ENCODE assay signal across 15 cellular contexts in genomic region chr6:7978736-7979135, GRCh38.
A peak's percentile ranks its signal among the peaks of the same experiment; 100 is the strongest.
DNase-seq lines count a peak whose midpoint lies in the region; ATAC-seq and TF ChIP-seq lines count a peak whose summit lies in the region.
"Had no signal": no experiment of that assay in that cellular context is flagged by ENCODE, and none has a peak within 500 bp of the region (broad histone marks: within the 10 kb centered on the region; RNA-seq: fewer than 3 reads in every experiment).

No MANE protein-coding gene starts in this region.

- no peak overlapping the region for H3K4me3 Mint-ChIP-seq in stimulated activated memory B cell treated with anti-CD40 and anti-IgM and Interleukin-4, amounts not matched to agents 10 μg/mL and 1 μg/mL and 100 μg/mL, for 72 hours

- H3K27ac ChIP-seq in thyroid gland: no peak overlapping the region
- H3K27ac ChIP-seq: 22Rv1, coronary artery, gastroesophageal sphincter had no signal

- WGBS in thyroid gland, 2 donors: 69 to 71% methylated on average over 3 of the region's 3 CpGs

- no peaks in the 10 kb centered on the region for H3K27me3 ChIP-seq in thyroid gland
- H3K27me3 ChIP-seq: gastroesophageal sphincter had no signal

- no peak for TF ChIP-seq POLR2A in thyroid gland (IDR thresholded peaks at IDR 0.05)

- H3K4me1 Mint-ChIP-seq in stimulated activated memory B cell treated with anti-CD40 and anti-IgM and Interleukin-4, amounts not matched to agents 10 μg/mL and 1 μg/mL and 100 μg/mL, for 72 hours: peaks cover 34% of the 10 kb centered on the region

- H3K4me1 ChIP-seq in thyroid gland: peaks cover 0 to 15% of the 10 kb centered on the region in 2 donors

- DNase-seq in DMS153 (lab: John Stamatoyannopoulos, UW): peak; percentile 11
- no peak for DNase-seq in DMS153 treated with DMSO at 0.1 percent for 48 hours (lab: John Stamatoyannopoulos, UW; ENCODE audit: unreplicated experiment)
- DNase-seq in NCI-H748 (lab: John Stamatoyannopoulos, UW; ENCODE audit: unreplicated experiment): peak; percentile 94
- DNase-seq in iPS-NIHi11 (ENCODE audit: low spot score): no peak
- no peak for DNase-seq in activated gamma-delta T cell (lab: John Stamatoyannopoulos, UW)
- DNase-seq in thyroid gland: no peak
- DNase-seq: GDM1; IMR-90; stimulated activated CD8-positive, alpha-beta memory T cell treated with anti-CD3 and anti-CD28 coated beads, Interleukin-4, amount 100 ng/mL, for 48 hours; T1000 had no signal

- intact Hi-C loops in thyroid gland (cut with DNase I): no loop called here

- H3K4me3 ChIP-seq in thyroid gland (replicated peaks in 1 of 3): no peak overlapping the region
- H3K4me3 ChIP-seq: coronary artery, gastroesophageal sphincter had no signal

- no peaks in the 10 kb centered on the region for H3K36me3 Mint-ChIP-seq in stimulated activated memory B cell treated with anti-CD40 and anti-IgM and Interleukin-4, amounts not matched to agents 10 μg/mL and 1 μg/mL and 100 μg/mL, for 72 hours

- H3K27me3 Mint-ChIP-seq in stimulated activated memory B cell treated with anti-CD40 and anti-IgM and Interleukin-4, amounts not matched to agents 10 μg/mL and 1 μg/mL and 100 μg/mL, for 72 hours: peaks cover 19% of the 10 kb centered on the region

- H3K9me3 Mint-ChIP-seq in stimulated activated memory B cell treated with anti-CD40 and anti-IgM and Interleukin-4, amounts not matched to agents 10 μg/mL and 1 μg/mL and 100 μg/mL, for 72 hours: no peaks in the 10 kb centered on the region

- no peaks in the 10 kb centered on the region for H3K9me3 ChIP-seq in thyroid gland
- H3K9me3 ChIP-seq: gastroesophageal sphincter had no signal

- H3K36me3 ChIP-seq in thyroid gland: no peaks in the 10 kb centered on the region
- H3K36me3 ChIP-seq: gastroesophageal sphincter had no signal

- H3K27ac Mint-ChIP-seq in stimulated activated memory B cell treated with anti-CD40 and anti-IgM and Interleukin-4, amounts not matched to agents 10 μg/mL and 1 μg/mL and 100 μg/mL, for 72 hours: peak overlapping the region; percentile 65

- TF ChIP-seq CTCF in thyroid gland (IDR thresholded peaks at IDR 0.05): no peak

- ATAC-seq in HG03139 (IDR thresholded peaks at IDR 0.05; ENCODE audit: unreplicated experiment): peak; percentile 54
- ATAC-seq in stimulated activated memory B cell treated with anti-CD40 and anti-IgM and Interleukin-4, amounts not matched to agents 10 μg/mL and 1 μg/mL and 100 μg/mL, for 72 hours: peak; percentile 90
- ATAC-seq: gastroesophageal sphincter had no signal

Comparison
In these comparisons a context has a peak if more than half of its experiments do, and no peak if none do; other contexts are left out.
1. DNase-seq: peak in DMS153 (single experiment) and NCI-H748 (single experiment); none in DMS153 treated with DMSO at 0.1 percent for 48 hours (single experiment), iPS-NIHi11 (single experiment), activated gamma-delta T cell (single experiment) and thyroid gland (0 of 2).